19 cellular contexts compared by ENCODE assay signal in the genomic region with DNA sequence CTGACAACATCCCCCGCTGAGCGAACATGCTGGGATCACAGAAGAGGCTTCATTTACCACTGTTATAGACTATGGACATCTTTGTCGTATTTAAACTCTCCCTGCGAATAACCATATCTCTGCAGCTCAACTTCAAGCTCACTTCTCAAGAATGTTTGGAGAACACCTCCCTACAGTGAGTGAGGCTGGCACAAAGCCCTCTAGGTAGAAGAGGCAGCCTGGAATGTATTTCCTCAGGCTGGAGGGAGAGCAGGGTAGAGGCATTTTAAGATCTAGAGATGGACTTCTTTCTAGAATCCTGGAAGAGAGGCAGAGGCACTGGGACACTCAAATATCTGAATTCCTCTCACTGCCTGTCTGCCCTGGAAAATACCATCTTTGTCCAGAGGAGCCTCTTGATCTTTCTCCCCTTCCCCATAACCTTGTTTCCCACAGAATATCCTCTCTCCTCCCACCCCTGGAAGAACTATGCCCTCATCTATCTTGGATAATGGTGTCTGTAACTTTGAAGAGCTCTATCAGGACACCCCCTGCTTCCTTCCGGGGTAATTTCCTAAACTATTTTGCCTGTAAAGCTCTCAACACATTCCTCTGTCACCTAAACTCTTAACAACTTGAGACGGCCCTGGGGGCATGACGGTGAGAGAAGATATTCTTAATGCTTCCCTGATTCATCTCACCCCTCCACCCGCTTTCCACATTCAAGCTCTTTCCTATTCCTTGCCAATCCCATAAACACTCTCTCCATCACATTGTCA. TPM values are rescaled to one million over a fixed set of nuclear protein-coding genes. Genes with fewer than 3 reads are reported as not detected.
DNase-seq lines count a peak whose midpoint lies in the region; ATAC-seq and TF ChIP-seq lines count a peak whose summit lies in the region.
"Had no signal": no experiment of that assay in that cellular context is flagged by ENCODE, and none has a peak within 500 bp of the region (broad histone marks: within the 10 kb centered on the region; RNA-seq: fewer than 3 reads in every experiment).

No MANE protein-coding gene starts in this region.

- H3K4ac ChIP-seq in mesendoderm (ENCODE audit: low read depth, low read length) = no peak overlapping the region

- no peaks in the 10 kb centered on the region for H4K20me1 ChIP-seq in GM23248 (ENCODE audit: insufficient read depth)

- H3K4me1 ChIP-seq in A673 (ENCODE audit: insufficient read depth, low read length, poor library complexity, severe bottlenecking) (peaks cover 22% of the 10 kb centered on the region), GM23248 (ENCODE audit: insufficient read depth) (peaks cover 31% of the 10 kb centered on the region), mesendoderm (ENCODE audit: control insufficient read depth, low read depth, low read length) (peaks cover 9% of the 10 kb centered on the region)

- no peak overlapping the region for H2BK5ac ChIP-seq in mesendoderm (ENCODE audit: low read length)

- H3K9ac ChIP-seq in GM23248 (0 out of 2 replicates have a peak overlapping the region, but pooled peaks have one; percentile 13), SK-N-MC (ENCODE audit: insufficient read length) (no peak overlapping the region), mesendoderm (ENCODE audit: low read length) (no peak overlapping the region)
- H3K9ac ChIP-seq: BLaER1 treated with 17β-estradiol and CSF1 and Interleukin-3, amounts not matched to agents 10 nM and 100 nM had no signal

- no peaks in the 10 kb centered on the region for H3K79me1 ChIP-seq in mesendoderm (ENCODE audit: low read length)

- no peak overlapping the region for H3K4me3 Mint-ChIP-seq in T-helper 2 cell treated with Interferon-gamma antibody and Interleukin-4, amounts not matched to agents 5 μg/mL and 100 μg/mL, for 36 hours

- no TSS peak for BruUV-seq in A673 (replicated peaks; lab: Mats Ljungman, UMichigan)

- H3K4me2 ChIP-seq in GM23248 (ENCODE audit: unreplicated experiment) (peak overlapping the region; percentile 5), mesendoderm (ENCODE audit: low read length) (no peak overlapping the region)
- H3K4me2 ChIP-seq: BLaER1 treated with 17β-estradiol and CSF1 and Interleukin-3, amounts not matched to agents 10 nM and 100 nM; PC-9 had no signal

- DNase-seq in A673 (ENCODE audit: low spot score) = peak; percentile 81
- peak; percentile 69 for DNase-seq in GM23248
- peak; percentile 88 for DNase-seq in SK-N-MC (ENCODE audit: low read depth, low spot score)
- DNase-seq in mesendoderm = peak; percentile 90
- no peak for DNase-seq in caudate nucleus (lab: John Stamatoyannopoulos, UW)
- no peak for DNase-seq in T-helper 2 cell treated with Interferon-gamma antibody and Interleukin-4, amounts not matched to agents 5 μg/mL and 100 μg/mL, for 36 hours (ENCODE audit: low spot score)
- no peak for DNase-seq in NK-92 treated with Interleukin-12 subunit alpha and Interleukin-12 subunit beta, amount 100 ng/mL, for 24 hours (lab: John Stamatoyannopoulos, UW)
- DNase-seq: MV-4-11, NCI-H1417 treated with DMSO at 0.1 percent for 48 hours, NCI-H2029, NCI-H2171, NCI-H446 treated with DMSO at 0.1 percent for 48 hours, NCI-H748 treated with DMSO at 0.1 percent for 48 hours had no signal

- H3K9me3 Mint-ChIP-seq in T-helper 2 cell treated with Interferon-gamma antibody and Interleukin-4, amounts not matched to agents 5 μg/mL and 100 μg/mL, for 36 hours = no peaks in the 10 kb centered on the region

- H3K4me3 ChIP-seq in A673 (ENCODE audit: low read depth, low read length, poor library complexity, severe bottlenecking) (no peak overlapping the region), GM23248 (no peak overlapping the region), SK-N-MC (peak overlapping the region; percentile 51), mesendoderm (ENCODE audit: low read length) (no peak overlapping the region)
- H3K4me3 ChIP-seq: BLaER1 treated with 17β-estradiol and CSF1 and Interleukin-3, amounts not matched to agents 10 nM and 100 nM; PC-9 had no signal

- no peak overlapping the region for H4K8ac ChIP-seq in mesendoderm (ENCODE audit: low read depth, low read length)

- H3K27me3 Mint-ChIP-seq in T-helper 2 cell treated with Interferon-gamma antibody and Interleukin-4, amounts not matched to agents 5 μg/mL and 100 μg/mL, for 36 hours (ENCODE audit: low read depth) = peaks cover 54% of the 10 kb centered on the region

- H3K9me2 ChIP-seq in GM23248 (ENCODE audit: insufficient read depth) = no peaks in the 10 kb centered on the region

- peaks cover 20% of the 10 kb centered on the region for H3F3A ChIP-seq in GM23248 (ENCODE audit: insufficient read depth)

- H3K18ac ChIP-seq in mesendoderm (ENCODE audit: low read length) = no peak overlapping the region

- TF ChIP-seq CTCF in A673 (conservative IDR thresholded peaks at IDR 0.05; ENCODE audit: low read depth, low read length) = no peak

- H3K27ac Mint-ChIP-seq in T-helper 2 cell treated with Interferon-gamma antibody and Interleukin-4, amounts not matched to agents 5 μg/mL and 100 μg/mL, for 36 hours = no peak overlapping the region

- H2BK15ac ChIP-seq in mesendoderm (replicated peaks; ENCODE audit: low read depth) = no peak overlapping the region

- in situ Hi-C loops in GM23248 (cut with MboI) = loop anchor here (10.0 kb wide), 1 partner anchor 294 kb away; no protein-coding TSS in a partner anchor

- POLR2A ChIA-PET in A673 (lab: Charles Lee; ENCODE audit: low non-redundant PET) = no interaction called here

- no peak overlapping the region for H4K5ac ChIP-seq in mesendoderm (ENCODE audit: low read length)

- no peak overlapping the region for H2BK120ac ChIP-seq in mesendoderm (ENCODE audit: low read depth, low read length)

- H3K36me3 ChIP-seq in A673 (ENCODE audit: insufficient read depth, low read length, poor library complexity, severe bottlenecking) (no peaks in the 10 kb centered on the region), GM23248 (ENCODE audit: low read depth) (no peaks in the 10 kb centered on the region), SK-N-MC (ENCODE audit: insufficient read depth, low read length) (no peaks in the 10 kb centered on the region), mesendoderm (ENCODE audit: control insufficient read depth, insufficient read depth, low read length) (no peaks in the 10 kb centered on the region)
- H3K36me3 ChIP-seq: BLaER1 treated with 17β-estradiol and CSF1 and Interleukin-3, amounts not matched to agents 10 nM and 100 nM had no signal

- intact Hi-C loops in A673 (cut with micrococcal nuclease; ENCODE audit: unreplicated experiment) = loop anchor here (5.0 kb wide), 1 partner anchor 548 kb away; no protein-coding TSS in a partner anchor

- H3K36me3 Mint-ChIP-seq in T-helper 2 cell treated with Interferon-gamma antibody and Interleukin-4, amounts not matched to agents 5 μg/mL and 100 μg/mL, for 36 hours (ENCODE audit: low read depth) = no peaks in the 10 kb centered on the region

- no peak for ATAC-seq in GM18505 (IDR thresholded peaks at IDR 0.05; ENCODE audit: unreplicated experiment)

- H3K56ac ChIP-seq in mesendoderm (ENCODE audit: low read length) = no peak overlapping the region

- peaks cover 8% of the 10 kb centered on the region for H3K4me1 Mint-ChIP-seq in T-helper 2 cell treated with Interferon-gamma antibody and Interleukin-4, amounts not matched to agents 5 μg/mL and 100 μg/mL, for 36 hours (ENCODE audit: low read depth)

- H3K23ac ChIP-seq in mesendoderm (ENCODE audit: low read length) = no peak overlapping the region

- no peak for TF ChIP-seq POLR2A in GM18505 (IDR thresholded peaks at IDR 0.05; ENCODE audit: borderline replicate concordance, extremely low read depth, insufficient read depth, insufficient read length)

- peak overlapping the region; percentile 21 for H2AFZ ChIP-seq in GM23248
- H2AFZ ChIP-seq: PC-9 had no signal

- 58% methylated on average over 8 of the region's 8 CpGs for WGBS in GM23248 (ENCODE audit: low coverage in 1 of 2, low lambda C conversion rate in 2 of 2, missing lambda C conversion rate in 2 of 2), 2 experiments
- no CpG with 5 or more reads among the region's 8 CpGs for WGBS in mesendoderm (ENCODE audit: extremely low coverage, insufficient coverage, low lambda C conversion rate)

- no peak overlapping the region for H2AK5ac ChIP-seq in mesendoderm (ENCODE audit: low read length)

- H3K27me3 ChIP-seq in A673 (replicated peaks; ENCODE audit: insufficient read depth, low read depth, low read length, poor library complexity) (no peaks in the 10 kb centered on the region), GM23248 (replicated peaks; ENCODE audit: insufficient read depth) (no peaks in the 10 kb centered on the region), mesendoderm (ENCODE audit: insufficient read depth, low read length, poor library complexity) (no peaks in the 10 kb centered on the region)

- CTCF ChIA-PET in A673 (lab: Charles Lee) = interaction anchor here (0.8 kb wide), 1 partner anchor 297 kb away, joined by 3 read pairs; no protein-coding TSS in a partner anchor

- H3K27ac ChIP-seq in A673 (ENCODE audit: low read depth, low read length, poor library complexity, severe bottlenecking) (no peak overlapping the region), GM23248 (peak overlapping the region; percentile 29), SK-N-MC (no peak overlapping the region), mesendoderm (ENCODE audit: low read depth, low read length) (peak overlapping the region; percentile 47), caudate nucleus (ENCODE audit: low read depth, low read length) (no peak overlapping the region)
- H3K27ac ChIP-seq: BLaER1 treated with 17β-estradiol and CSF1 and Interleukin-3, amounts not matched to agents 10 nM and 100 nM; PC-9 had no signal

- H3K79me2 ChIP-seq in GM23248 (ENCODE audit: insufficient read depth) = peaks cover 24% of the 10 kb centered on the region
- H3K79me2 ChIP-seq in mesendoderm (ENCODE audit: control insufficient read depth, insufficient read depth, low read length) = no peaks in the 10 kb centered on the region

- H3K9me3 ChIP-seq in A673 (ENCODE audit: low read depth, low read length, poor library complexity, severe bottlenecking) (no peaks in the 10 kb centered on the region), GM23248 (ENCODE audit: low read depth) (no peaks in the 10 kb centered on the region), SK-N-MC (ENCODE audit: low read depth, low read length) (no peaks in the 10 kb centered on the region)
- H3K9me3 ChIP-seq: BLaER1 treated with 17β-estradiol and CSF1 and Interleukin-3, amounts not matched to agents 10 nM and 100 nM had no signal

RNA-seq across cellular contexts. Expression of a gene that starts 2.4 kb away (rescaled TPM):
- total RNA-seq in A673 (2021) = 160 and 181 TPM in 2 replicates
- 126 and 128 TPM in 2 replicates for total RNA-seq in GM23248 (2014; rRNA removed; shearing (Covaris generic))
- polyA plus RNA-seq in GM23248 (2016; fragmentation: Nextera tagmentation; extraction: Ambion mirVana) = 187 and 191 TPM in 2 replicates
- 40.3 TPM for polyA plus RNA-seq in mesendoderm (2013, experiment 1 of 2)
- 41.9 TPM for polyA plus RNA-seq in mesendoderm (2013, experiment 2 of 2)
- total RNA-seq: HT-29 had no signal

RNA-seq across cellular contexts. Expression of a gene that starts 36.2 kb away (rescaled TPM):
- not detected in 2 replicates for total RNA-seq in A673 (2021)
- total RNA-seq in GM23248 (2014; rRNA removed; shearing (Covaris generic)) = not detected in 2 replicates
- not detected in 2 replicates for polyA plus RNA-seq in GM23248 (2016; fragmentation: Nextera tagmentation; extraction: Ambion mirVana)
- polyA plus RNA-seq in mesendoderm (2013, experiment 1 of 2) = not detected
- polyA plus RNA-seq in mesendoderm (2013, experiment 2 of 2) = not detected
- total RNA-seq: H4, HT-29, LHCN-M2, PC-9 had no signal

RNA-seq across cellular contexts. Expression of a gene that starts 57.9 kb away (rescaled TPM):
- not detected in 2 replicates for total RNA-seq in A673 (2021)
- not detected in 2 replicates for total RNA-seq in GM23248 (2014; rRNA removed; shearing (Covaris generic))
- polyA plus RNA-seq in GM23248 (2016; fragmentation: Nextera tagmentation; extraction: Ambion mirVana) = not detected in 2 replicates
- 0.15 TPM for polyA plus RNA-seq in mesendoderm (2013, experiment 1 of 2)
- 0.15 TPM for polyA plus RNA-seq in mesendoderm (2013, experiment 2 of 2)
- total RNA-seq: H4, HT-29, LHCN-M2, PC-9 had no signal

Comparison
In these comparisons a context has a peak if more than half of its experiments do, and no peak if none do; other contexts are left out.
1. DNase-seq: peak in A673 (single experiment), GM23248 (single experiment), SK-N-MC (single experiment) and mesendoderm (single experiment); none in caudate nucleus (0 of 61), T-helper 2 cell treated with Interferon-gamma antibody and Interleukin-4, amounts not matched to agents 5 μg/mL and 100 μg/mL, for 36 hours (single experiment) and NK-92 treated with Interleukin-12 subunit alpha and Interleukin-12 subunit beta, amount 100 ng/mL, for 24 hours (single experiment).
2. H3K27ac ChIP-seq: peak in GM23248 (single experiment) and mesendoderm (single experiment); none in A673 (single experiment), SK-N-MC (single experiment) and caudate nucleus (single experiment).